Comparison of ENCODE assay signal across 9 cellular contexts in the genomic region with DNA sequence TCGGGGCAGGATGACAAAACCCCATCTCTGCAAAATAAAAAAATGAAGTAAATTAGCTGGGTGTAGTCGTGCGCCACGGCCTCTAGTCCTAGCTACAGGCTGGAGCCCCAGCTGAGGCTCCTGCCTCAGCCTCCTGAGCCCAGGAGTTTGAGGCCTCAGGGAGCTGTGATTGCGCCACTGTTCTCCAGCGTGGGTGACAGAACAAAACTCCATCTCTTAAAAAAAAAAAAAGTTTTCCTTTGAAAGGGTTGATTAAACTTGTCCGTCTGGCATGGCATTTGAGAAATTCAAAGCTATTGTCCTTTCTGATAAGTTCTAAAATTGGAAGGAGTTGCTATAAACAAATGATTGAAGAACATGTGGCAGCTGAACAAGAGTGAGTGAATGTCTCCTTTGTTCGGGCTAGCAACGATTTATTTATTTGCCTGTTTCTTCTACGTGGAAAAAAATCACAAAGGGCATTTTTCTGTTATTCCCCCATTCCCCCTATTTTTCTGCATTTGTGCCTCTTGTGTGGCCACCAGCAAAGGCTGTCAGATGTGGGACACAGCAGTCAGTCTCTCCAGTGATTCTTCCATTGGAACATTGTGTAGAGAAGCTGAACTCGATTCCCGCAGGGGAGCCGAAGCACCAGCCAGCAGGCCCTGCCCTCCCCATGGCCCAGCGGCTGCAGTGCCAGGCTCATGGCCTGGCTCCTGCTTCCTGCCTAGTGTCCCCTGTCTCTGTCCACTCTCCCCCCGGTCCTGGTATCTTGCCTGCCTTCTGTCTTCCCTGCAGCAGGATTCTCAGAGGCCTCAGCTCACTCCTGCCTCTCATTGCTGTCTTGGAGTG.
DNase-seq lines count a peak whose midpoint lies in the region; ATAC-seq lines count a peak whose summit lies in the region.
"Had no signal": no experiment of that assay in that cellular context is flagged by ENCODE, and none has a peak within 500 bp of the region (broad histone marks: within the 10 kb centered on the region; RNA-seq: fewer than 3 reads in every experiment).

No MANE protein-coding gene starts in this region.

- peak overlapping the region; percentile 8 for H3K9ac ChIP-seq in SK-N-MC (ENCODE audit: insufficient read length)

- DNase-seq in SK-N-MC (ENCODE audit: low read depth, low spot score) (no peak), iris pigment epithelial cell (ENCODE audit: low read depth) (peak; percentile 16), OCI-M2 (lab: John Stamatoyannopoulos, UW; ENCODE audit: unreplicated experiment) (no peak), AML-193 (lab: John Stamatoyannopoulos, UW) (no peak), NCI-H2107 treated with DMSO at 0.1 percent for 48 hours (lab: John Stamatoyannopoulos, UW; ENCODE audit: unreplicated experiment) (no peak)
- no peak for DNase-seq in central memory CD8-positive, alpha-beta T cell (ENCODE audit: low spot score in 2 of 2)
- DNase-seq: NCI-H2029 treated with DMSO at 0.1 percent for 48 hours had no signal

- no peak overlapping the region for H3K27ac ChIP-seq in SK-N-MC

- H3K4me1 Mint-ChIP-seq in central memory CD8-positive, alpha-beta T cell: peaks cover 98% of the 10 kb centered on the region
- peaks cover 47% of the 10 kb centered on the region for H3K4me1 Mint-ChIP-seq in stimulated activated memory B cell treated with anti-CD40 and anti-IgM and Interleukin-4, amounts not matched to agents 10 μg/mL and 1 μg/mL and 100 μg/mL, for 72 hours

- H3K4me3 Mint-ChIP-seq in central memory CD8-positive, alpha-beta T cell: peak overlapping the region; percentile 81
- no peak overlapping the region for H3K4me3 Mint-ChIP-seq in stimulated activated memory B cell treated with anti-CD40 and anti-IgM and Interleukin-4, amounts not matched to agents 10 μg/mL and 1 μg/mL and 100 μg/mL, for 72 hours

- H3K36me3 Mint-ChIP-seq in central memory CD8-positive, alpha-beta T cell (ENCODE audit: insufficient read depth): peaks cover 74% of the 10 kb centered on the region
- H3K36me3 Mint-ChIP-seq in stimulated activated memory B cell treated with anti-CD40 and anti-IgM and Interleukin-4, amounts not matched to agents 10 μg/mL and 1 μg/mL and 100 μg/mL, for 72 hours: peaks cover 96% of the 10 kb centered on the region

- H3K27me3 Mint-ChIP-seq in central memory CD8-positive, alpha-beta T cell: no peaks in the 10 kb centered on the region
- no peaks in the 10 kb centered on the region for H3K27me3 Mint-ChIP-seq in stimulated activated memory B cell treated with anti-CD40 and anti-IgM and Interleukin-4, amounts not matched to agents 10 μg/mL and 1 μg/mL and 100 μg/mL, for 72 hours

- peaks cover 31% of the 10 kb centered on the region for H3K36me3 ChIP-seq in SK-N-MC (ENCODE audit: insufficient read depth, low read length)

- no peak overlapping the region for H3K4me3 ChIP-seq in SK-N-MC

- peak overlapping the region; percentile 98 for H3K27ac Mint-ChIP-seq in central memory CD8-positive, alpha-beta T cell (ENCODE audit: low read depth)
- peak overlapping the region; percentile 94 for H3K27ac Mint-ChIP-seq in stimulated activated memory B cell treated with anti-CD40 and anti-IgM and Interleukin-4, amounts not matched to agents 10 μg/mL and 1 μg/mL and 100 μg/mL, for 72 hours

- ATAC-seq in central memory CD8-positive, alpha-beta T cell (replicated peaks; ENCODE audit: extremely low read depth, poor library complexity, severe bottlenecking): no peak
- no peak for ATAC-seq in stimulated activated memory B cell treated with anti-CD40 and anti-IgM and Interleukin-4, amounts not matched to agents 10 μg/mL and 1 μg/mL and 100 μg/mL, for 72 hours
- no peak for ATAC-seq in GM18520 (IDR thresholded peaks at IDR 0.05; ENCODE audit: unreplicated experiment)

- H3K9me3 ChIP-seq in SK-N-MC (ENCODE audit: low read depth, low read length): no peaks in the 10 kb centered on the region

- H3K9me3 Mint-ChIP-seq in central memory CD8-positive, alpha-beta T cell: no peaks in the 10 kb centered on the region
- H3K9me3 Mint-ChIP-seq in stimulated activated memory B cell treated with anti-CD40 and anti-IgM and Interleukin-4, amounts not matched to agents 10 μg/mL and 1 μg/mL and 100 μg/mL, for 72 hours: no peaks in the 10 kb centered on the region
